In the genomic region with DNA sequence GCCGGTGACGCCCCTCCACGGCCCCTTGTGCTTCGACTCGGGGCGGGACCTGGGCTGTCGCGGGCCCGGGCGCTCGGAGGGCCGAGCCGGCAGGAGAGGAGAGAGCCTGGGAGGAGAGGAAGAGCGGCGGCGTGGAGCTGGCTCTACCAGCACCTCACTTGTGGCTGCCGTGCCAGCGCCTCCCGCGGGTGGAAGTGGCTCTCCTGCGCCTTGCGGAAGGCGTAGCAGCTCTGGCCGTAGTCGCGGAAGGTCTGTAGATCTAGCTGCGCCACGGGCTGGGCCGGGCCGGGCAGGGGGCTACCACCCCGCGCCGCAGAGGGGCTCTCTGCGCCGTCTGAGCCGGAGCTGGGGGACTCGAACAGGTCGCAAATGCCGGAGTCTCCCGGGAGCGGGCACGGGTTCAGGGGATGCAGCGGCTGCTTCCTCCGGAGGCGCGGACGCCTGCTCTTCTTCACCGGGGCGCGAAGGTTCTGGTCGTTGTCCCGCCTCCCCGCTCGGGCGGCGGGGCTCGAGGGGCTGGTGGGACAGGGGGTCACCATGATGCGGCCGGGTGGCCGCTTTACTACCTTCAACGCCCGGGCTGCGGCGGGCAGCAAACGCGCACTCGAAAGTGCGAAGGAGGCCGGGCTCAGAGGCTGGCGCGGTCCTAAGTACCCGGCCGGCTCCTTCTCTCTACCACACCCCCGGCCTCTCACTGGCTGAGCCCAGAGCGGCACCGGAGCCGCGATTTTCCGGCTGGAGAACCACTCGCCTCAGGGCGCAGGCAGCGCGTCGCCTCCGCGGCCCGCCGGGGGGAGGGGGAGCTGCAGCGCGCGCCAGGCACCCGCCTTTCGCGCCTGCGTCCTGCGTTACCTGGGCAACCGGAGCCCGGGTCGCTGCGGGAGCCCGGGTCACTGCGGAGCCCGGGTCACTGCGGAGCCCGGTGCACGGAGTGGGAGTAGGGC, we compare ENCODE assay signal across 8 cellular contexts. TPM values are rescaled to one million over a fixed set of nuclear protein-coding genes. Genes with fewer than 3 reads are reported as not detected.
DNase-seq lines count a peak whose midpoint lies in the region; ATAC-seq and TF ChIP-seq lines count a peak whose summit lies in the region.

A gene with protein sequence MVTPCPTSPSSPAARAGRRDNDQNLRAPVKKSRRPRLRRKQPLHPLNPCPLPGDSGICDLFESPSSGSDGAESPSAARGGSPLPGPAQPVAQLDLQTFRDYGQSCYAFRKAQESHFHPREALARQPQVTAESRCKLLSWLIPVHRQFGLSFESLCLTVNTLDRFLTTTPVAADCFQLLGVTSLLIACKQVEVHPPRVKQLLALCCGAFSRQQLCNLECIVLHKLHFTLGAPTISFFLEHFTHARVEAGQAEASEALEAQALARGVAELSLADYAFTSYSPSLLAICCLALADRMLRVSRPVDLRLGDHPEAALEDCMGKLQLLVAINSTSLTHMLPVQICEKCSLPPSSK (minus strand): TSS at position 624 of the 944 bp plus-strand sequence. CDS start 85 bp downstream, at position 539.

- no peaks in the 10 kb centered on the region for H4K20me1 ChIP-seq in HCT116 (ENCODE audit: insufficient read depth)
- H4K20me1 ChIP-seq in SU-DHL-6 (ENCODE audit: low read depth, low read length): no peaks in the 10 kb centered on the region

- H3K79me2 ChIP-seq in HCT116 (ENCODE audit: insufficient read depth, low read length) (no peaks in the 10 kb centered on the region), SU-DHL-6 (ENCODE audit: insufficient read depth, low read length) (no peaks in the 10 kb centered on the region)

- RAD21 ChIA-PET in HCT116 (lab: Charles Lee; ENCODE audit: low non-redundant PET in 1 of 2, low total read pairs in 2 of 2, uncharacterized antibody in 2 of 2, unreplicated experiment in 2 of 2): interaction anchor here in 1 of 2 experiments (0.6 kb wide), 1 partner anchor 75 kb away, joined by 3 read pairs; a partner anchor contains a TSS

- TF ChIP-seq POLR2A in HCT116 (IDR thresholded peaks at IDR 0.05; ENCODE audit: borderline replicate concordance, extremely low read depth, insufficient read depth, insufficient read length): peak; percentile 17

- H3K27ac ChIP-seq in HCT116 (ENCODE audit: low read depth, low read length): peak within 1 kb of the TSS; percentile 88
- no peak within 1 kb of the TSS for H3K27ac ChIP-seq in SU-DHL-6 (ENCODE audit: low read depth, low read length)

- H3K4me2 ChIP-seq in HCT116 (ENCODE audit: low read length) (peak within 1 kb of the TSS; percentile 99), SU-DHL-6 (ENCODE audit: low read depth, low read length, poor library complexity, severe bottlenecking) (peak within 1 kb of the TSS; percentile 74)

- intact Hi-C loops in HCT116 (cut with micrococcal nuclease): no loop called here

- no peaks in the 10 kb centered on the region for H3K9me3 ChIP-seq in HCT116 (ENCODE audit: control insufficient read depth in 1 of 2, insufficient read depth in 1 of 2, low read depth in 1 of 2, low read length in 2 of 2)
- no peaks in the 10 kb centered on the region for H3K9me3 ChIP-seq in SU-DHL-6 (ENCODE audit: insufficient read depth, low read length)

- ATAC-seq in HCT116 (peak; percentile 88), GM21447 (IDR thresholded peaks at IDR 0.05; ENCODE audit: unreplicated experiment) (no peak)

- H3K9ac ChIP-seq in HCT116 (ENCODE audit: low read length) (peak within 1 kb of the TSS; percentile 88), SU-DHL-6 (ENCODE audit: low read length) (peak within 1 kb of the TSS; percentile 62)

- POLR2A ChIA-PET in HCT116 (lab: Charles Lee): interaction anchor here (0.6 to 1.0 kb wide), 4 partner anchors 10 to 75 kb away, joined by 3 to 6 read pairs (median 4); a partner anchor contains a TSS

- H3F3A ChIP-seq in SU-DHL-6 (ENCODE audit: insufficient read depth): no peaks in the 10 kb centered on the region

- H3K4me1 ChIP-seq in HCT116 (ENCODE audit: control insufficient read depth in 1 of 2, insufficient read depth in 2 of 2, low read length in 2 of 2): peaks cover 10 to 24% of the 10 kb centered on the region in 2 experiments; a peak in 3 of 4 replicates

- no peaks in the 10 kb centered on the region for H3K9me2 ChIP-seq in HCT116 (ENCODE audit: insufficient read depth)
- H3K9me2 ChIP-seq in SU-DHL-6 (replicated peaks; ENCODE audit: insufficient read depth, low read length): no peaks in the 10 kb centered on the region

- peak within 1 kb of the TSS; percentile 64 to 94 for H3K4me3 ChIP-seq in HCT116 (replicated peaks in 1 of 2; ENCODE audit: low read depth in 1 of 2, low read length in 2 of 2)
- peak within 1 kb of the TSS; percentile 54 for H3K4me3 ChIP-seq in SU-DHL-6 (ENCODE audit: insufficient read depth, low read length, poor library complexity, severe bottlenecking)
- peak within 1 kb of the TSS; percentile 47 for H3K4me3 ChIP-seq in astrocyte of the spinal cord (ENCODE audit: low read depth, low read length)
- H3K4me3 ChIP-seq in iPS-11a (ENCODE audit: low read depth, low read length): peak within 1 kb of the TSS; percentile 40

- in situ Hi-C loops in astrocyte of the spinal cord (cut with HindIII; ENCODE audit: low sequenced_read_pairs): no loop called here

- no peaks in the 10 kb centered on the region for H3K36me3 ChIP-seq in HCT116 (ENCODE audit: control insufficient read depth in 1 of 2, insufficient read depth in 2 of 2, low read length in 2 of 2)
- no peaks in the 10 kb centered on the region for H3K36me3 ChIP-seq in SU-DHL-6 (ENCODE audit: low read length)

- CTCF ChIA-PET in HCT116 (lab: Charles Lee): interaction anchor here (0.8 to 2.5 kb wide), 4 partner anchors 46 to 73 kb away, joined by 3 to 14 read pairs (median 4); a partner anchor contains a TSS

- H2AFZ ChIP-seq in HCT116 (ENCODE audit: low read depth, low read length, poor library complexity, severe bottlenecking) (peak within 1 kb of the TSS; percentile 99), SU-DHL-6 (ENCODE audit: low read depth, low read length, severe bottlenecking) (peak within 1 kb of the TSS; percentile 85)

- no peak for TF ChIP-seq RAD21 in HCT116 (IDR thresholded peaks at IDR 0.05; ENCODE audit: low read depth)

- H3K27me3 ChIP-seq in HCT116 (ENCODE audit: insufficient read depth, low read length) (no peaks in the 10 kb centered on the region), SU-DHL-6 (ENCODE audit: low read length) (no peaks in the 10 kb centered on the region)

- TF ChIP-seq CTCF in HCT116 (IDR thresholded peaks at IDR 0.05 in 2 of 3, conservative IDR thresholded peaks at IDR 0.05 in 1 of 3; ENCODE audit: borderline replicate concordance in 1 of 3, insufficient read depth in 1 of 3, low read depth in 2 of 3, low read length in 2 of 3) (no peak; a peak in 1 of 6 replicates), SU-DHL-6 (IDR thresholded peaks at IDR 0.05; ENCODE audit: insufficient read depth, low read length, poor library complexity, severe bottlenecking) (no peak), astrocyte of the spinal cord (IDR thresholded peaks at IDR 0.05; ENCODE audit: low read depth, low read length) (peak; percentile 12)

- no TSS peak for BruUV-seq in HCT116 (replicated peaks; lab: Mats Ljungman, UMichigan)

- DNase-seq in Daoy (ENCODE audit: low read depth) (peak; percentile 95), HCT116 (ENCODE audit: low read depth, low spot score) (peak; percentile 70), NCI-H1105 (lab: John Stamatoyannopoulos, UW) (peak; percentile 77), astrocyte of the spinal cord (ENCODE audit: low read depth, low spot score) (peak; percentile 73), retina (peak; percentile 93)

TF ChIP-seq in HCT116, 20 proteins besides CTCF, POLR2A, EP300 and RAD21 (continues in another document):
- TF ChIP-seq EZH2phosphoT487 (IDR thresholded peaks at IDR 0.05; ENCODE audit: borderline replicate concordance): no peak
- no peak for TF ChIP-seq JUND (IDR thresholded peaks at IDR 0.05)
- TF ChIP-seq ZNF274 (IDR thresholded peaks at IDR 0.05; ENCODE audit: low read depth, low read length): no peak
- TF ChIP-seq ELF1 (IDR thresholded peaks at IDR 0.05; ENCODE audit: borderline replicate concordance, low read depth): no peak
- no peak for TF ChIP-seq SIN3A (IDR thresholded peaks at IDR 0.05; ENCODE audit: low read depth)
- no peak for TF ChIP-seq SP1 (IDR thresholded peaks at IDR 0.05; ENCODE audit: low read depth)
- TF ChIP-seq, protein P1, sequence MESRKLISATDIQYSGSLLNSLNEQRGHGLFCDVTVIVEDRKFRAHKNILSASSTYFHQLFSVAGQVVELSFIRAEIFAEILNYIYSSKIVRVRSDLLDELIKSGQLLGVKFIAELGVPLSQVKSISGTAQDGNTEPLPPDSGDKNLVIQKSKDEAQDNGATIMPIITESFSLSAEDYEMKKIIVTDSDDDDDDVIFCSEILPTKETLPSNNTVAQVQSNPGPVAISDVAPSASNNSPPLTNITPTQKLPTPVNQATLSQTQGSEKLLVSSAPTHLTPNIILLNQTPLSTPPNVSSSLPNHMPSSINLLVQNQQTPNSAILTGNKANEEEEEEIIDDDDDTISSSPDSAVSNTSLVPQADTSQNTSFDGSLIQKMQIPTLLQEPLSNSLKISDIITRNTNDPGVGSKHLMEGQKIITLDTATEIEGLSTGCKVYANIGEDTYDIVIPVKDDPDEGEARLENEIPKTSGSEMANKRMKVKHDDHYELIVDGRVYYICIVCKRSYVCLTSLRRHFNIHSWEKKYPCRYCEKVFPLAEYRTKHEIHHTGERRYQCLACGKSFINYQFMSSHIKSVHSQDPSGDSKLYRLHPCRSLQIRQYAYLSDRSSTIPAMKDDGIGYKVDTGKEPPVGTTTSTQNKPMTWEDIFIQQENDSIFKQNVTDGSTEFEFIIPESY (IDR thresholded peaks at IDR 0.05; ENCODE audit: extremely low read depth, insufficient replicate concordance, low read length): no peak
- TF ChIP-seq, protein P2, sequence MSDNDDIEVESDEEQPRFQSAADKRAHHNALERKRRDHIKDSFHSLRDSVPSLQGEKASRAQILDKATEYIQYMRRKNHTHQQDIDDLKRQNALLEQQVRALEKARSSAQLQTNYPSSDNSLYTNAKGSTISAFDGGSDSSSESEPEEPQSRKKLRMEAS (IDR thresholded peaks at IDR 0.05): no peak

RNA-seq across cellular contexts. Expression of the gene that starts here (rescaled TPM):
- total RNA-seq in Daoy (2014; rRNA removed; shearing (Covaris generic)): 6.2 and 7.1 TPM in 2 replicates
- 12.1 TPM for total RNA-seq in HCT116 (2021; ENCODE audit: unreplicated experiment)
- 9.0 and 9.6 TPM in 2 replicates for polyA plus RNA-seq in HCT116 (2012)
